In genomic region chr12:22321018-22321605, GRCh38 we compare ENCODE assay signal across 1 cellular context.
TF ChIP-seq lines count a peak whose summit lies in the region.

No MANE protein-coding gene starts in this region.

TF ChIP-seq in H1, 55 proteins besides CTCF, POLR2A, EP300 and RAD21 (continued from another document):
- no peak for TF ChIP-seq TAF7 (optimal IDR thresholded peaks at IDR 0.05; ENCODE audit: borderline replicate concordance, low read depth, low read length)
- no peak for TF ChIP-seq HDAC2 (IDR thresholded peaks at IDR 0.05; ENCODE audit: borderline replicate concordance in 1 of 2, low read depth in 2 of 2, low read length in 2 of 2)
- no peak for TF ChIP-seq TBP (IDR thresholded peaks at IDR 0.05; ENCODE audit: low read depth, low read length)
- TF ChIP-seq MAFK (IDR thresholded peaks at IDR 0.05; ENCODE audit: low read depth, low read length): no peak
- TF ChIP-seq RFX5 (IDR thresholded peaks at IDR 0.05; ENCODE audit: borderline replicate concordance, low read depth, low read length): no peak
- TF ChIP-seq GTF2F1 (IDR thresholded peaks at IDR 0.05; ENCODE audit: borderline replicate concordance, low read depth, low read length): no peak
- no peak for TF ChIP-seq BRCA1 (IDR thresholded peaks at IDR 0.05; ENCODE audit: low read depth, low read length)
